ENCODE assay signal across 27 cellular contexts in the genomic region with DNA sequence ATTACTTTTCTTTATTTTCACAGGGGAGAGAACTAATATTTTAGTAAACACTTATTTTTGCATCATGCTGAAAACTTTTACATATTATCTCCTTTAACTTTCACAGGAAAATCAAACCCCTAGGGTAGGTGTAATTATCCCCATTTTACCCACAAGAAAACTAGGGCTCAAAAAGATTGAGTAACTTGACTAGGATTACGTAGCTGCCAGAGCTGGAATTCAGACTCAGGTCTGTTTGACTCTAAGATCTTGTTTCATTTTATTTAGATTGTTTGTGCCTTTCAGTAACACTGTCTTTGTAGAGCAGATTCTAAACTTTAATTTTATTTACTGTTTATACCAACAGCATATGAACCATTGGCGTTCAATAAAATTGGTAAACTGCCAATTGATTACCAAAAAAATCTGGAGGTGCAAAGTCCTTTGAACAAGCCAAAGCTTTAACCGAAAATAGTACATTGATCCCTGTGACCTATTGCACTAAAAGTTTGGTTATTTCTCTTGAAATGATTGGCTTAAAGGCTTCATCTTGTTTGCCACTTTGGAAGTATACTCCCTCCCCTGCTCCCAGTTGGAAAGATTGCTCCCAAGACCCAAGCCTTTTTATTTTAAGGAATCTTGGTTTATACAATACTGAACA.
DNase-seq lines count a peak whose midpoint lies in the region; TF ChIP-seq lines count a peak whose summit lies in the region.
"Had no signal": no experiment of that assay in that cellular context is flagged by ENCODE, and none has a peak within 500 bp of the region (broad histone marks: within the 10 kb centered on the region; RNA-seq: fewer than 3 reads in every experiment).

No MANE protein-coding gene starts in this region.

- DNase-seq in left ventricle myocardium inferior (no peak), cardiac septum (ENCODE audit: low spot score) (no peak), fibroblast of lung (ENCODE audit: low read depth in 2 of 2) (no peak), neural progenitor cell (ENCODE audit: low spot score) (no peak), NCI-H2081 (lab: John Stamatoyannopoulos, UW) (no peak), NCI-H2107 treated with DMSO at 0.1 percent for 48 hours (lab: John Stamatoyannopoulos, UW; ENCODE audit: unreplicated experiment) (no peak), NCI-H187 (lab: John Stamatoyannopoulos, UW) (no peak), NCI-H524 treated with DMSO at 0.1 percent for 48 hours (lab: John Stamatoyannopoulos, UW) (no peak)
- DNase-seq: activated B cell treated with CpG ODN at 0.5 μM for 24 hours; activated CD4-positive, alpha-beta T cell treated with anti-CD3 and anti-CD28 coated beads, Interleukin-2, amount 50 U/mL, for 1 hour; activated CD8-positive, alpha-beta memory T cell treated with anti-CD3 and anti-CD28 coated beads, Interleukin-2, amount 10 ng/mL, durations not matched to agents 7 days and 5 days; activated naive CD4-positive, alpha-beta T cell; activated T-cell treated with anti-CD3 and anti-CD28 coated beads, Interleukin-2, amount 50 U/mL, for 48 hours; CD8-positive, alpha-beta T cell; effector memory CD8-positive, alpha-beta T cell; HFFc6; kidney; NCI-H1417 treated with DMSO at 0.1 percent for 48 hours; NCI-H526; NK-92 treated with Interleukin-12 subunit alpha and Interleukin-12 subunit beta, amount 100 ng/mL, for 24 hours; SIG-M5; stimulated activated CD4-positive, alpha-beta T cell treated with anti-CD3 and anti-CD28 coated beads, Interleukin-15, amount 100 ng/mL, for 24 hours; stimulated activated naive CD8-positive, alpha-beta T cell treated with anti-CD3 and anti-CD28 coated beads, Interleukin-15, Interleukin-2, amounts not matched to agents 100 U/mL and 50 U/mL, for 24 hours; tibial artery had no signal

- no peaks in the 10 kb centered on the region for H3K9me3 Mint-ChIP-seq in neural progenitor cell
- H3K9me3 Mint-ChIP-seq: activated B cell treated with CpG ODN at 0.5 μM for 24 hours; CD8-positive, alpha-beta T cell; effector memory CD8-positive, alpha-beta T cell; HFFc6 had no signal

- H3K4me2 ChIP-seq in fibroblast of lung (ENCODE audit: extremely low read depth, insufficient read depth, low read length) = peak overlapping the region; percentile 17
- no peak overlapping the region for H3K4me2 ChIP-seq in neural progenitor cell
- H3K4me2 ChIP-seq: KMS-11 had no signal

- H3K27me3 ChIP-seq in left ventricle myocardium inferior (ENCODE audit: low read depth) = no peaks in the 10 kb centered on the region
- no peaks in the 10 kb centered on the region for H3K27me3 ChIP-seq in fibroblast of lung (ENCODE audit: control insufficient read depth, insufficient read depth, low read length)
- no peaks in the 10 kb centered on the region for H3K27me3 ChIP-seq in neural progenitor cell
- H3K27me3 ChIP-seq: esophagus muscularis mucosa, tibial artery had no signal

- H3K27ac ChIP-seq in left ventricle myocardium inferior (replicated peaks) (peak overlapping the region; percentile 27), fibroblast of lung (ENCODE audit: insufficient read depth, low read length) (no peak overlapping the region), neural progenitor cell (no peak overlapping the region)
- H3K27ac ChIP-seq: KMS-11, tibial artery had no signal

- TF ChIP-seq CTCF in left ventricle myocardium inferior (IDR thresholded peaks at IDR 0.05; ENCODE audit: borderline replicate concordance) (no peak), fibroblast of lung (conservative IDR thresholded peaks at IDR 0.05 in 1 of 2, IDR thresholded peaks at IDR 0.05 in 1 of 2; ENCODE audit: low read depth in 1 of 2, low read length in 2 of 2) (no peak), neural progenitor cell (IDR thresholded peaks at IDR 0.05) (no peak)

- H3K36me3 ChIP-seq in left ventricle myocardium inferior = no peaks in the 10 kb centered on the region
- no peaks in the 10 kb centered on the region for H3K36me3 ChIP-seq in fibroblast of lung (ENCODE audit: control insufficient read depth, insufficient read depth, low read length)
- no peaks in the 10 kb centered on the region for H3K36me3 ChIP-seq in neural progenitor cell
- H3K36me3 ChIP-seq: esophagus muscularis mucosa, tibial artery had no signal

- peaks cover 34% of the 10 kb centered on the region for H3F3A ChIP-seq in neural progenitor cell (ENCODE audit: low read depth)

- H3K9me3 ChIP-seq in left ventricle myocardium inferior (replicated peaks) (no peaks in the 10 kb centered on the region), fibroblast of lung (ENCODE audit: control insufficient read depth, insufficient read depth, low read depth, low read length) (no peaks in the 10 kb centered on the region), neural progenitor cell (ENCODE audit: low read depth) (no peaks in the 10 kb centered on the region)
- H3K9me3 ChIP-seq: esophagus muscularis mucosa, tibial artery had no signal

- H4K20me1 ChIP-seq in fibroblast of lung (ENCODE audit: control insufficient read depth, extremely low read depth, insufficient read depth, low read length) = no peaks in the 10 kb centered on the region
- H4K20me1 ChIP-seq in neural progenitor cell (ENCODE audit: low read depth) = no peaks in the 10 kb centered on the region

- H3K79me2 ChIP-seq in fibroblast of lung (ENCODE audit: control insufficient read depth, insufficient read depth, low read length) = no peaks in the 10 kb centered on the region
- H3K79me2 ChIP-seq in neural progenitor cell (ENCODE audit: low read depth) = no peaks in the 10 kb centered on the region

- H3K9ac ChIP-seq in fibroblast of lung (ENCODE audit: insufficient read depth, low read length) (no peak overlapping the region), neural progenitor cell (no peak overlapping the region)
- H3K9ac ChIP-seq: KMS-11 had no signal

- H2AFZ ChIP-seq in fibroblast of lung (ENCODE audit: low read length) = no peak overlapping the region
- peak overlapping the region; percentile 51 for H2AFZ ChIP-seq in neural progenitor cell (replicated peaks)

- no peaks in the 10 kb centered on the region for H3K36me3 Mint-ChIP-seq in neural progenitor cell
- H3K36me3 Mint-ChIP-seq: CD8-positive, alpha-beta T cell had no signal

- H3K27me3 Mint-ChIP-seq in neural progenitor cell (ENCODE audit: insufficient read depth, low read depth) = peaks cover 3% of the 10 kb centered on the region
- H3K27me3 Mint-ChIP-seq: activated B cell treated with CpG ODN at 0.5 μM for 24 hours; activated CD8-positive, alpha-beta memory T cell treated with anti-CD3 and anti-CD28 coated beads, Interleukin-2, amount 10 ng/mL, durations not matched to agents 7 days and 5 days; effector memory CD8-positive, alpha-beta T cell had no signal

- intact Hi-C loops in left ventricle myocardium inferior (cut with micrococcal nuclease) = no loop called here
- intact Hi-C loops in cardiac septum (cut with DNase I) = no loop called here

- no peak overlapping the region for H3K4me3 Mint-ChIP-seq in neural progenitor cell
- H3K4me3 Mint-ChIP-seq: activated B cell treated with CpG ODN at 0.5 μM for 24 hours; activated CD8-positive, alpha-beta memory T cell treated with anti-CD3 and anti-CD28 coated beads, Interleukin-2, amount 10 ng/mL, durations not matched to agents 7 days and 5 days; CD8-positive, alpha-beta T cell; effector memory CD8-positive, alpha-beta T cell; HFFc6 had no signal

- no peak overlapping the region for H3K4me3 ChIP-seq in left ventricle myocardium inferior
- H3K4me3 ChIP-seq in fibroblast of lung (replicated peaks in 1 of 4; ENCODE audit: control extremely low read depth in 1 of 4, insufficient read depth in 1 of 4, low read depth in 3 of 4, low read length in 4 of 4) = no peak overlapping the region
- no peak overlapping the region for H3K4me3 ChIP-seq in neural progenitor cell
- H3K4me3 ChIP-seq: esophagus muscularis mucosa, lung, tibial artery had no signal

- no peak overlapping the region for H3K27ac Mint-ChIP-seq in neural progenitor cell
- H3K27ac Mint-ChIP-seq: activated B cell treated with CpG ODN at 0.5 μM for 24 hours; activated CD8-positive, alpha-beta memory T cell treated with anti-CD3 and anti-CD28 coated beads, Interleukin-2, amount 10 ng/mL, durations not matched to agents 7 days and 5 days; CD8-positive, alpha-beta T cell; effector memory CD8-positive, alpha-beta T cell; HFFc6 had no signal

- H3K4me1 ChIP-seq in left ventricle myocardium inferior (peaks cover 45% of the 10 kb centered on the region), fibroblast of lung (ENCODE audit: control insufficient read depth, extremely low read depth, insufficient read depth, low read length) (peaks cover 27% of the 10 kb centered on the region), neural progenitor cell (peaks cover 53% of the 10 kb centered on the region)

- H3K4me1 Mint-ChIP-seq in neural progenitor cell = peaks cover 58% of the 10 kb centered on the region
